1 cellular context compared by ENCODE assay signal in the genomic region with DNA sequence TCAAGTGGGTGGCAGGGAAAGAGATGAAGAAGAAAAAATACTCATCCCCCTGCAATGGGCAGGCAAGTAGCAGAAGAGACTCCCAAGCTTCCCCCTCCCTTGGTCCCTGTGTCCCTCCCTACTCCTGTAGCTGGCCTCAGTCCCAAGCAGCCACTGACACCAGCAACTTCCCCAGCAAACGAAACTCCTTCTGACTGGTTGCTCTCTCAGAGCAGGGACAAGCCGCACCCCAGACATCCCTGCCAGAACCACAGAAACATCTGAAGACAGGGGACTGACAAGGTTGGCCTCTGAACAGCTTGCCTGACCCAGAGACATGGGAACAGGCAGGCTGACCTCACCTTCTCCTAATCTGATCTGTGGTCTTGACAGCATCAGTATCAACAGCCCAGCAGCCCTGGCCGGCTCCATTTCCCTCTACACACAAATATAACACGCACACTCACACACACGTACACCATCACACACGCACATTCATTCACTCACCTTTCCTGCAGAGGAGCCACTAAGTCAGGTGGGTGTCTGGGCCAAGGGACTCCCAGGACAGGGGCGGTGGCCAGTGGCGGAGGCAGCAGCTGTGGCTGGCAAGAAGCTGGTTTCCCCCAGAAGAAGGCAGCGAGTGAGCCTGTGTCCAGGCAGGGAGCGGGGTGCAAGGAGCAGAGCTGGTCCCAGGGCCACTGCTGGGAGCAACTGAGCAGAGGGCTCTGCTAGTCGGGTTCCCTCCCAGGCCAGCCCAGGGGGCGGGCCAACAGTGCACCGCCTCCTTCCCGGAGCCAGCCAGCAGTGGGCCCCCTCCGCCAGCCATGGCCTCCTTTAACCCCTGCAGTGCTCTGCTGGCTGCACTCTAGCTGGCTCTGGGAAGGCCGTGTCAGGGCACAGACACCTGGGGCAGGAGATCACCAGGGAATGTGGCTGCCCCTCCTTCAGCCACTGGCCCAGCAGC.
TF ChIP-seq lines count a peak whose summit lies in the region.

No MANE protein-coding gene starts in this region.

TF ChIP-seq in HepG2, 621 proteins besides CTCF, POLR2A, EP300 and RAD21 (continued from another document and continues in another):
- TF ChIP-seq ZNF318 (CRISPR knock-in tag; IDR thresholded peaks at IDR 0.05), result peak; percentile 79; the same call in 1 of the 2 replicates
- TF ChIP-seq KDM3A (CRISPR knock-in tag; IDR thresholded peaks at IDR 0.05; ENCODE audit: low read depth), result peak; percentile 81
- TF ChIP-seq JUND (CRISPR knock-in tag; IDR thresholded peaks at IDR 0.05), result no peak
- TF ChIP-seq, protein P1, sequence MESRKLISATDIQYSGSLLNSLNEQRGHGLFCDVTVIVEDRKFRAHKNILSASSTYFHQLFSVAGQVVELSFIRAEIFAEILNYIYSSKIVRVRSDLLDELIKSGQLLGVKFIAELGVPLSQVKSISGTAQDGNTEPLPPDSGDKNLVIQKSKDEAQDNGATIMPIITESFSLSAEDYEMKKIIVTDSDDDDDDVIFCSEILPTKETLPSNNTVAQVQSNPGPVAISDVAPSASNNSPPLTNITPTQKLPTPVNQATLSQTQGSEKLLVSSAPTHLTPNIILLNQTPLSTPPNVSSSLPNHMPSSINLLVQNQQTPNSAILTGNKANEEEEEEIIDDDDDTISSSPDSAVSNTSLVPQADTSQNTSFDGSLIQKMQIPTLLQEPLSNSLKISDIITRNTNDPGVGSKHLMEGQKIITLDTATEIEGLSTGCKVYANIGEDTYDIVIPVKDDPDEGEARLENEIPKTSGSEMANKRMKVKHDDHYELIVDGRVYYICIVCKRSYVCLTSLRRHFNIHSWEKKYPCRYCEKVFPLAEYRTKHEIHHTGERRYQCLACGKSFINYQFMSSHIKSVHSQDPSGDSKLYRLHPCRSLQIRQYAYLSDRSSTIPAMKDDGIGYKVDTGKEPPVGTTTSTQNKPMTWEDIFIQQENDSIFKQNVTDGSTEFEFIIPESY (CRISPR knock-in tag; IDR thresholded peaks at IDR 0.05), result no peak
- TF ChIP-seq RFX5 (IDR thresholded peaks at IDR 0.05; ENCODE audit: low read depth, low read length), result no peak
- peak; percentile 51 for TF ChIP-seq CEBPG (CRISPR knock-in tag; IDR thresholded peaks at IDR 0.05)
- TF ChIP-seq, protein P2, sequence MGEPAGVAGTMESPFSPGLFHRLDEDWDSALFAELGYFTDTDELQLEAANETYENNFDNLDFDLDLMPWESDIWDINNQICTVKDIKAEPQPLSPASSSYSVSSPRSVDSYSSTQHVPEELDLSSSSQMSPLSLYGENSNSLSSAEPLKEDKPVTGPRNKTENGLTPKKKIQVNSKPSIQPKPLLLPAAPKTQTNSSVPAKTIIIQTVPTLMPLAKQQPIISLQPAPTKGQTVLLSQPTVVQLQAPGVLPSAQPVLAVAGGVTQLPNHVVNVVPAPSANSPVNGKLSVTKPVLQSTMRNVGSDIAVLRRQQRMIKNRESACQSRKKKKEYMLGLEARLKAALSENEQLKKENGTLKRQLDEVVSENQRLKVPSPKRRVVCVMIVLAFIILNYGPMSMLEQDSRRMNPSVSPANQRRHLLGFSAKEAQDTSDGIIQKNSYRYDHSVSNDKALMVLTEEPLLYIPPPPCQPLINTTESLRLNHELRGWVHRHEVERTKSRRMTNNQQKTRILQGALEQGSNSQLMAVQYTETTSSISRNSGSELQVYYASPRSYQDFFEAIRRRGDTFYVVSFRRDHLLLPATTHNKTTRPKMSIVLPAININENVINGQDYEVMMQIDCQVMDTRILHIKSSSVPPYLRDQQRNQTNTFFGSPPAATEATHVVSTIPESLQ (CRISPR knock-in tag; conservative IDR thresholded peaks at IDR 0.05), result 0 out of 2 replicates have a peak, but pooled peaks have one; percentile 3
- peak; percentile 65; the same call in 1 of the 2 replicates for TF ChIP-seq ZNF775 (CRISPR knock-in tag; IDR thresholded peaks at IDR 0.05; ENCODE audit: borderline replicate concordance)
- TF ChIP-seq ZNF292 (CRISPR knock-in tag; IDR thresholded peaks at IDR 0.05; ENCODE audit: borderline replicate concordance, low read depth), result peak; percentile 93
- TF ChIP-seq LBX2 (CRISPR knock-in tag; IDR thresholded peaks at IDR 0.05; ENCODE audit: borderline replicate concordance), result no peak
- peak; percentile 73; the same call in 1 of the 2 replicates for TF ChIP-seq ZFP37 (CRISPR knock-in tag; IDR thresholded peaks at IDR 0.05; ENCODE audit: borderline replicate concordance)
- TF ChIP-seq ARNTL (CRISPR knock-in tag; IDR thresholded peaks at IDR 0.05), result peak; percentile 52; the same call in 1 of the 2 replicates
- 0 out of 2 replicates have a peak, but pooled peaks have one; percentile 30 for TF ChIP-seq TSC22D2 (CRISPR knock-in tag; IDR thresholded peaks at IDR 0.05; ENCODE audit: borderline replicate concordance)
- no peak for TF ChIP-seq ZBTB40 (IDR thresholded peaks at IDR 0.05)
- peak; percentile 63; the same call in 1 of the 2 replicates for TF ChIP-seq ZBTB40 (CRISPR knock-in tag; IDR thresholded peaks at IDR 0.05)
- TF ChIP-seq NFRKB (IDR thresholded peaks at IDR 0.05), result no peak
- no peak for TF ChIP-seq SMARCE1 (IDR thresholded peaks at IDR 0.05; ENCODE audit: borderline replicate concordance)
- 0 out of 2 replicates have a peak, but pooled peaks have one; percentile 53 for TF ChIP-seq THAP11 (CRISPR knock-in tag; IDR thresholded peaks at IDR 0.05)
- TF ChIP-seq ZNF605 (CRISPR knock-in tag; IDR thresholded peaks at IDR 0.05), result no peak
- TF ChIP-seq, protein P3, sequence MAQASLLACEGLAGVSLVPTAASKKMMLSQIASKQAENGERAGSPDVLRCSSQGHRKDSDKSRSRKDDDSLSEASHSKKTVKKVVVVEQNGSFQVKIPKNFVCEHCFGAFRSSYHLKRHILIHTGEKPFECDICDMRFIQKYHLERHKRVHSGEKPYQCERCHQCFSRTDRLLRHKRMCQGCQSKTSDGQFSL (CRISPR knock-in tag; IDR thresholded peaks at IDR 0.05), result no peak
- TF ChIP-seq, protein P4, sequence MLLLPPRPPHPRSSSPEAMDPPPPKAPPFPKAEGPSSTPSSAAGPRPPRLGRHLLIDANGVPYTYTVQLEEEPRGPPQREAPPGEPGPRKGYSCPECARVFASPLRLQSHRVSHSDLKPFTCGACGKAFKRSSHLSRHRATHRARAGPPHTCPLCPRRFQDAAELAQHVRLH (CRISPR knock-in tag; IDR thresholded peaks at IDR 0.05; ENCODE audit: borderline replicate concordance, low read depth), result peak; percentile 62; the same call in 1 of the 2 replicates
